ENCODE assay signal across 8 cellular contexts in genomic region chr3:156676467-156677119, GRCh38. TPM values are rescaled to one million over a fixed set of nuclear protein-coding genes. Genes with fewer than 3 reads are reported as not detected.
A peak's percentile ranks its signal among the peaks of the same experiment; 100 is the strongest.
DNase-seq lines count a peak whose midpoint lies in the region; ATAC-seq and TF ChIP-seq lines count a peak whose summit lies in the region.

No MANE protein-coding gene starts in this region.

- TF ChIP-seq CTCF in cardiac fibroblast (IDR thresholded peaks at IDR 0.05; ENCODE audit: low read depth, low read length), result no peak
- TF ChIP-seq CTCF in natural killer cell (IDR thresholded peaks at IDR 0.05), result no peak

- peaks cover 71% of the 10 kb centered on the region in 2 donors for H3K4me1 Mint-ChIP-seq in natural killer cell

- peak overlapping the region; percentile 93 to 99 for H3K27ac Mint-ChIP-seq in natural killer cell

- intact Hi-C loops in natural killer cell (cut with micrococcal nuclease), result loop anchor here (2.0 to 10.0 kb wide), 5 partner anchors 140 to 1968 kb away; partner anchors contain the start of genes GFM1, GMPS and SLC33A1

- peak; percentile 41 for DNase-seq in COR-L47 (lab: John Stamatoyannopoulos, UW)
- DNase-seq in M059J (ENCODE audit: low read depth), result peak; percentile 66
- DNase-seq in cardiac fibroblast (ENCODE audit: low read depth in 2 of 2), result peak; percentile 60 to 62
- no peak for DNase-seq in natural killer cell
- DNase-seq in NOMO-1 treated with dmso at 0.1 percent for 144 hours (lab: John Stamatoyannopoulos, UW; ENCODE audit: unreplicated experiment), result no peak
- DNase-seq in kidney glomerular epithelial cell (lab: John Stamatoyannopoulos, UW), result no peak
- DNase-seq in cerebellum (ENCODE audit: low spot score), result no peak
- no peak for DNase-seq in activated CD4-positive, alpha-beta T cell treated with anti-CD3 and anti-CD28 coated beads, Interleukin-2, amount 50 U/mL, for 4 hours

- peak in 1 of 3 donors; percentile 3 for ATAC-seq in natural killer cell

- H3K4me3 ChIP-seq in cardiac fibroblast (replicated peaks in 1 of 2; ENCODE audit: low read depth in 2 of 2, low read length in 2 of 2), result peak overlapping the region; percentile 80 to 82

- H3K4me3 Mint-ChIP-seq in natural killer cell, result peak overlapping the region; percentile 93

- H3K36me3 Mint-ChIP-seq in natural killer cell, result peaks cover 11% of the 10 kb centered on the region

- no peaks in the 10 kb centered on the region for H3K9me3 Mint-ChIP-seq in natural killer cell

- no peaks in the 10 kb centered on the region for H3K27me3 Mint-ChIP-seq in natural killer cell (ENCODE audit: low read depth in 2 of 2)

RNA-seq across cellular contexts. Expression of gene TIPARP, which starts 2.2 kb away (rescaled TPM):
- total RNA-seq in M059J (2014; rRNA removed; shearing (Covaris generic)), result 89.0 and 110 TPM in 2 replicates
- total RNA-seq in natural killer cell (100 to 1,000 TPM; 129 to 249 (median 147) TPM), cerebellum (17.7 TPM)

Comparison
In these comparisons a context has a peak if more than half of its experiments do, and no peak if none do; other contexts are left out.
1. DNase-seq: peak in COR-L47 (single experiment), M059J (single experiment) and cardiac fibroblast (2 of 2); none in natural killer cell (single experiment), NOMO-1 treated with dmso at 0.1 percent for 144 hours (single experiment), kidney glomerular epithelial cell (single experiment), cerebellum (single experiment) and activated CD4-positive, alpha-beta T cell treated with anti-CD3 and anti-CD28 coated beads, Interleukin-2, amount 50 U/mL, for 4 hours (0 of 2).